1 cellular context compared by ENCODE assay signal in the genomic region with DNA sequence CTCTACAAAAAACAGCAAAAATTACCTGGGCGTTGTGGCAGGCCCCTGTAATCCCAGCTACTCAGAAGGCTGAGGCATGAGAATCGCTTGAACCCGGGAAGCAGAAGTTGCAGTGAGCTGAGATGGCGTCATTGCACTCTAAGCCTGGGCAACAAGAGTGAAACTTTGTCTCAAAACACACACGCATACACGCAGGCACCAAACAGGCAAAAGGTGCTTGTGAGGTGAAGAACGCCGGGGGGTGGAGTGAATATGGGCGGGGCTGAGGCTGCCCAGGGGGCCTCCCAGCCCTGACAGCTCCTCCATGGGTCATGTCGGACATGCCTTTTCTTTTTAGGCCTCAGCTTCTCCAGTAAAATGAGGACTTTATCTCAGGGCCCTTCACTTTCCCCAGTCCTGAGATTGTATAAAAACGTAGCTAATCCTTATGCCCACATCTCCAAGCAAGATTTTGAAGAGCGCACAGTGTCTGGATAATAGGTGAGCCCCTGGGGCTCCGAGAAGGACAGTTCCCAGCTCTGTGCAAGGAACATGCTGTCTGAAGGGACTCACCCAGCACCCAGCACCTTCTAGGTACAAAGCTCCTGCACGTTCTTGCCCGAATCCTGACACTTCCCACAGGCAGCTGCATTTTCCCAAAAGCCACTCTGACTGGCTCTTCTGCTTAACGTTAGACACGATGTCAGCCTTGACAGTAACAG.
TF ChIP-seq lines count a peak whose summit lies in the region.

No MANE protein-coding gene starts in this region.

TF ChIP-seq in H1, 55 proteins besides CTCF, POLR2A, EP300 and RAD21:
- TF ChIP-seq MAFK (IDR thresholded peaks at IDR 0.05; ENCODE audit: low read depth, low read length) (no peak), POU5F1 (IDR thresholded peaks at IDR 0.05; ENCODE audit: low read depth, low read length) (no peak), JUN (IDR thresholded peaks at IDR 0.05; ENCODE audit: low read depth, low read length) (no peak), JUND (IDR thresholded peaks at IDR 0.05; ENCODE audit: low read length) (no peak), CHD1 (IDR thresholded peaks at IDR 0.05; ENCODE audit: low read depth, low read length) (no peak), SRF (IDR thresholded peaks at IDR 0.05; ENCODE audit: low read depth, low read length) (no peak), HDAC2 (IDR thresholded peaks at IDR 0.05; ENCODE audit: borderline replicate concordance in 1 of 2, low read depth in 2 of 2, low read length in 2 of 2) (no peak), PHF8 (conservative IDR thresholded peaks at IDR 0.05; ENCODE audit: low read depth, low read length) (no peak), CBX5 (IDR thresholded peaks at IDR 0.05; ENCODE audit: low read depth, low read length) (no peak), TBP (IDR thresholded peaks at IDR 0.05; ENCODE audit: low read depth, low read length) (no peak), ZNF274 (IDR thresholded peaks at IDR 0.05; ENCODE audit: borderline replicate concordance, extremely low read depth, low read length) (no peak), RXRA (IDR thresholded peaks at IDR 0.05; ENCODE audit: insufficient read depth, low read depth, low read length) (no peak), RBBP5 (IDR thresholded peaks at IDR 0.05; ENCODE audit: borderline replicate concordance, low read depth, low read length) (no peak), TAF1 (IDR thresholded peaks at IDR 0.05; ENCODE audit: low read depth, low read length) (no peak), SP1 (IDR thresholded peaks at IDR 0.05; ENCODE audit: low read depth, low read length) (no peak)
- TF ChIP-seq, protein P1, sequence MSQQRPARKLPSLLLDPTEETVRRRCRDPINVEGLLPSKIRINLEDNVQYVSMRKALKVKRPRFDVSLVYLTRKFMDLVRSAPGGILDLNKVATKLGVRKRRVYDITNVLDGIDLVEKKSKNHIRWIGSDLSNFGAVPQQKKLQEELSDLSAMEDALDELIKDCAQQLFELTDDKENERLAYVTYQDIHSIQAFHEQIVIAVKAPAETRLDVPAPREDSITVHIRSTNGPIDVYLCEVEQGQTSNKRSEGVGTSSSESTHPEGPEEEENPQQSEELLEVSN (IDR thresholded peaks at IDR 0.05) = no peak
- TF ChIP-seq, protein P2, sequence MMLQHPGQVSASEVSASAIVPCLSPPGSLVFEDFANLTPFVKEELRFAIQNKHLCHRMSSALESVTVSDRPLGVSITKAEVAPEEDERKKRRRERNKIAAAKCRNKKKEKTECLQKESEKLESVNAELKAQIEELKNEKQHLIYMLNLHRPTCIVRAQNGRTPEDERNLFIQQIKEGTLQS (IDR thresholded peaks at IDR 0.05; ENCODE audit: insufficient read depth, low read depth, low read length) = no peak
- TF ChIP-seq, protein P3, sequence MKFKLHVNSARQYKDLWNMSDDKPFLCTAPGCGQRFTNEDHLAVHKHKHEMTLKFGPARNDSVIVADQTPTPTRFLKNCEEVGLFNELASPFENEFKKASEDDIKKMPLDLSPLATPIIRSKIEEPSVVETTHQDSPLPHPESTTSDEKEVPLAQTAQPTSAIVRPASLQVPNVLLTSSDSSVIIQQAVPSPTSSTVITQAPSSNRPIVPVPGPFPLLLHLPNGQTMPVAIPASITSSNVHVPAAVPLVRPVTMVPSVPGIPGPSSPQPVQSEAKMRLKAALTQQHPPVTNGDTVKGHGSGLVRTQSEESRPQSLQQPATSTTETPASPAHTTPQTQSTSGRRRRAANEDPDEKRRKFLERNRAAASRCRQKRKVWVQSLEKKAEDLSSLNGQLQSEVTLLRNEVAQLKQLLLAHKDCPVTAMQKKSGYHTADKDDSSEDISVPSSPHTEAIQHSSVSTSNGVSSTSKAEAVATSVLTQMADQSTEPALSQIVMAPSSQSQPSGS (IDR thresholded peaks at IDR 0.05; ENCODE audit: low read length) = no peak
